ENCODE assay signal across 21 cellular contexts in genomic region chr12:5487971-5488955, GRCh38. TPM values are rescaled to one million over a fixed set of nuclear protein-coding genes. Genes with fewer than 3 reads are reported as not detected.
DNase-seq lines count a peak whose midpoint lies in the region; ATAC-seq, FAIRE-seq and TF ChIP-seq lines count a peak whose summit lies in the region.
"Had no signal": no experiment of that assay in that cellular context is flagged by ENCODE, and none has a peak within 500 bp of the region (broad histone marks: within the 10 kb centered on the region; RNA-seq: fewer than 3 reads in every experiment).

No MANE protein-coding gene starts in this region.

- H3K27me3 Mint-ChIP-seq in astrocyte (ENCODE audit: low read depth, unreplicated experiment) (peaks cover 4% of the 10 kb centered on the region), progenitor cell of endocrine pancreas (peaks cover 50% of the 10 kb centered on the region)
- H3K27me3 Mint-ChIP-seq: activated CD4-positive, alpha-beta T cell treated with anti-CD3 and anti-CD28 coated beads for 36 hours; stimulated activated naive CD8-positive, alpha-beta T cell treated with anti-CD3 and anti-CD28 coated beads, Interleukin-15, Interleukin-2, amounts not matched to agents 100 ng/mL and 50 ng/mL, for 24 hours had no signal

- no peak for DNase-seq in Right ventricle myocardium superior
- no peak for DNase-seq in cardiac septum (ENCODE audit: low spot score)
- peak; percentile 41 for DNase-seq in astrocyte (ENCODE audit: low read depth)
- DNase-seq in left ventricle myocardium superior, result no peak
- no peak for DNase-seq in progenitor cell of endocrine pancreas (ENCODE audit: low spot score, unreplicated experiment)
- DNase-seq in NCI-H187 treated with DMSO at 0.1 percent for 48 hours (lab: John Stamatoyannopoulos, UW), result no peak
- DNase-seq in Kasumi-1 (lab: John Stamatoyannopoulos, UW), result no peak
- DNase-seq: activated CD4-positive, alpha-beta T cell treated with anti-CD3 and anti-CD28 coated beads for 36 hours; activated CD8-positive, alpha-beta memory T cell treated with anti-CD3 and anti-CD28 coated beads, Interleukin-2, amount 50 U/mL, for 48 hours; activated naive CD4-positive, alpha-beta T cell treated with anti-CD3 and anti-CD28 coated beads for 36 hours; CD4-positive, alpha-beta memory T cell; DND-41; effector memory CD8-positive, alpha-beta T cell; KBM-7; NCI-H1105 treated with DMSO at 0.1 percent for 48 hours; nephron progenitor cell had no signal

- intact Hi-C loops in Right ventricle myocardium superior (cut with DNase I) (no loop called here), cardiac septum (cut with DNase I) (no loop called here), left ventricle myocardium superior (cut with micrococcal nuclease) (no loop called here)

- H3K27ac Mint-ChIP-seq in astrocyte (ENCODE audit: unreplicated experiment) (peak overlapping the region; percentile 66), progenitor cell of endocrine pancreas (no peak overlapping the region)
- H3K27ac Mint-ChIP-seq: activated CD4-positive, alpha-beta T cell treated with anti-CD3 and anti-CD28 coated beads for 36 hours; activated naive CD4-positive, alpha-beta T cell treated with anti-CD3 and anti-CD28 coated beads for 36 hours; CD4-positive, alpha-beta memory T cell; effector memory CD8-positive, alpha-beta T cell; stimulated activated naive CD8-positive, alpha-beta T cell treated with anti-CD3 and anti-CD28 coated beads, Interleukin-15, Interleukin-2, amounts not matched to agents 100 ng/mL and 50 ng/mL, for 24 hours had no signal

- no peak for FAIRE-seq in astrocyte (lab: Jason Lieb, UNC)
- FAIRE-seq: A204.1, bronchial epithelial cell had no signal

- H3K4me3 Mint-ChIP-seq in astrocyte (ENCODE audit: unreplicated experiment), result no peak overlapping the region
- H3K4me3 Mint-ChIP-seq in progenitor cell of endocrine pancreas (ENCODE audit: low read depth), result no peak overlapping the region
- H3K4me3 Mint-ChIP-seq: activated CD4-positive, alpha-beta T cell treated with anti-CD3 and anti-CD28 coated beads for 36 hours; activated naive CD4-positive, alpha-beta T cell treated with anti-CD3 and anti-CD28 coated beads for 36 hours; CD4-positive, alpha-beta memory T cell; effector memory CD8-positive, alpha-beta T cell; nephron progenitor cell; stimulated activated naive CD8-positive, alpha-beta T cell treated with anti-CD3 and anti-CD28 coated beads, Interleukin-15, Interleukin-2, amounts not matched to agents 100 ng/mL and 50 ng/mL, for 24 hours had no signal

- ATAC-seq in Right ventricle myocardium superior (ENCODE audit: poor library complexity) (peak; percentile 47), left ventricle myocardium superior (peak; percentile 71), HG02852 (IDR thresholded peaks at IDR 0.05; ENCODE audit: unreplicated experiment) (no peak)
- ATAC-seq: activated CD4-positive, alpha-beta T cell treated with anti-CD3 and anti-CD28 coated beads for 36 hours; effector memory CD8-positive, alpha-beta T cell had no signal

- H3K4me2 ChIP-seq in astrocyte (ENCODE audit: low read length), result peak overlapping the region; percentile 46

- no peaks in the 10 kb centered on the region for H4K20me1 ChIP-seq in astrocyte (ENCODE audit: insufficient read depth, low read length)

- no peak overlapping the region for H3K4me3 ChIP-seq in astrocyte (ENCODE audit: insufficient read depth, low read depth, low read length)
- H3K4me3 ChIP-seq: SJSA1 had no signal

- peaks cover 4% of the 10 kb centered on the region for H3K79me2 ChIP-seq in astrocyte (ENCODE audit: insufficient read depth, low read length)

- no peak overlapping the region for H3K9ac ChIP-seq in astrocyte (ENCODE audit: low read length)

- H3K4me1 ChIP-seq in astrocyte (ENCODE audit: insufficient read depth, low read length), result peaks cover 15% of the 10 kb centered on the region
- H3K4me1 ChIP-seq: SJSA1 had no signal

- peaks cover 6% of the 10 kb centered on the region for H3K36me3 Mint-ChIP-seq in astrocyte (ENCODE audit: low read depth, unreplicated experiment)
- H3K36me3 Mint-ChIP-seq in progenitor cell of endocrine pancreas (ENCODE audit: insufficient read depth), result no peaks in the 10 kb centered on the region
- H3K36me3 Mint-ChIP-seq: CD4-positive, alpha-beta memory T cell had no signal

- H3K4me1 Mint-ChIP-seq in astrocyte (ENCODE audit: low read depth, unreplicated experiment) (peaks cover 25% of the 10 kb centered on the region), progenitor cell of endocrine pancreas (ENCODE audit: low read depth) (peaks cover 5% of the 10 kb centered on the region)
- H3K4me1 Mint-ChIP-seq: activated CD4-positive, alpha-beta T cell treated with anti-CD3 and anti-CD28 coated beads for 36 hours; CD4-positive, alpha-beta memory T cell had no signal

- no peaks in the 10 kb centered on the region for H3K36me3 ChIP-seq in astrocyte (ENCODE audit: insufficient read depth, low read length)
- H3K36me3 ChIP-seq: SJSA1 had no signal

- H3K27me3 ChIP-seq in astrocyte (ENCODE audit: insufficient read depth, low read length), result no peaks in the 10 kb centered on the region
- H3K27me3 ChIP-seq: SJSA1 had no signal

- TF ChIP-seq CTCF in astrocyte (IDR thresholded peaks at IDR 0.05; ENCODE audit: insufficient read depth, low read depth, low read length) (no peak), progenitor cell of endocrine pancreas (IDR thresholded peaks at IDR 0.05; ENCODE audit: unreplicated experiment) (no peak)

- H3K9me3 Mint-ChIP-seq in astrocyte (ENCODE audit: unreplicated experiment) (no peaks in the 10 kb centered on the region), progenitor cell of endocrine pancreas (ENCODE audit: low read depth) (no peaks in the 10 kb centered on the region)
- H3K9me3 Mint-ChIP-seq: activated naive CD4-positive, alpha-beta T cell treated with anti-CD3 and anti-CD28 coated beads for 36 hours; nephron progenitor cell; stimulated activated naive CD8-positive, alpha-beta T cell treated with anti-CD3 and anti-CD28 coated beads, Interleukin-15, Interleukin-2, amounts not matched to agents 100 ng/mL and 50 ng/mL, for 24 hours had no signal

- H2AFZ ChIP-seq in astrocyte (ENCODE audit: low read depth, low read length), result no peak overlapping the region

- H3K9me3 ChIP-seq in astrocyte (ENCODE audit: insufficient read depth, low read depth, low read length), result no peaks in the 10 kb centered on the region
- H3K9me3 ChIP-seq: SJSA1 had no signal

- H3K27ac ChIP-seq in astrocyte (ENCODE audit: low read depth, low read length), result peak overlapping the region; percentile 9
- H3K27ac ChIP-seq: SJSA1 had no signal

RNA-seq across cellular contexts. Expression of gene NTF3, which starts 56.4 kb away (rescaled TPM):
- total RNA-seq in Right ventricle myocardium superior (1.1 TPM), cardiac septum (0.70 TPM), astrocyte (8.9 and 9.6 TPM in 2 replicates), left ventricle myocardium superior (1.1 TPM), progenitor cell of endocrine pancreas (1.2 and 2.4 TPM in 2 replicates)
- total RNA-seq: activated CD4-positive, alpha-beta T cell treated with anti-CD3 and anti-CD28 coated beads for 36 hours; activated naive CD4-positive, alpha-beta T cell treated with anti-CD3 and anti-CD28 coated beads for 36 hours; bronchial epithelial cell; CD4-positive, alpha-beta memory T cell had no signal
